In the genomic region with DNA sequence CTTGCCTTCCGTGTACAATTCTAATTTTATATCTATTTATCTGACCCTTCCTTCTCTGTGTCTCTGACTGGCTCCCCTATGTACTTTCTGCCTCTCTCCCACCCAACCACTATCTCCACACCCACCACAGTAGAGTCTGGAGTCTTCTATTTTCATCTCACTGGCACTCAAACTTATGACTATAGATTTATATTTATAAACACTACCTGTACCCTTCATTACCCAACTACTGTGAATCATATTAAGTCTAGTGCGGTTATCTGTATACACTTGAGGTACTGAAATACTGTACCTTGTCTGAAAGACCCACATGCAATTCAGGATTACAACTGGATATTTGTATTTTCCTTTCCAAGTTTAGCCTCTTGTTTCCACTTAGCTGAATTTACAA, we compare ENCODE assay signal across 24 cellular contexts. TPM values are rescaled to one million over a fixed set of nuclear protein-coding genes. Genes with fewer than 3 reads are reported as not detected.
DNase-seq lines count a peak whose midpoint lies in the region; ATAC-seq lines count a peak whose summit lies in the region.
"Had no signal": no experiment of that assay in that cellular context is flagged by ENCODE, and none has a peak within 500 bp of the region (broad histone marks: within the 10 kb centered on the region; RNA-seq: fewer than 3 reads in every experiment).

No MANE protein-coding gene starts in this region.

- peaks cover 1 to 12% of the 10 kb centered on the region in 2 donors for H3K36me3 Mint-ChIP-seq in CD4-positive, alpha-beta memory T cell
- H3K36me3 Mint-ChIP-seq in T-helper 17 cell (ENCODE audit: low read depth) (peaks cover 3% of the 10 kb centered on the region), naive B cell (peaks cover 12 to 16% of the 10 kb centered on the region in 2 donors)

- peak overlapping the region in 5 of 7 donors; percentile 6 to 41 (median 11) for H3K27ac Mint-ChIP-seq in CD4-positive, alpha-beta memory T cell
- H3K27ac Mint-ChIP-seq in T-helper 17 cell (peak overlapping the region; percentile 82), naive B cell (peak overlapping the region in 5 of 6 donors; percentile 80 to 87 (median 85))

- intact Hi-C loops in CD4-positive, alpha-beta memory T cell (cut with micrococcal nuclease), result no loop called here

- peaks cover 83% of the 10 kb centered on the region for H3K4me1 ChIP-seq in CD4-positive, alpha-beta memory T cell (ENCODE audit: insufficient read depth, low read length)
- H3K4me1 ChIP-seq: body of pancreas, foreskin keratinocyte had no signal

- H3K36me3 ChIP-seq in CD4-positive, alpha-beta memory T cell (ENCODE audit: insufficient read depth, low read length), result no peaks in the 10 kb centered on the region
- H3K36me3 ChIP-seq: adrenal gland, esophagus muscularis mucosa, heart left ventricle, upper lobe of left lung had no signal

- peaks cover 64 to 90% (median 80%) of the 10 kb centered on the region in 4 donors for H3K4me1 Mint-ChIP-seq in CD4-positive, alpha-beta memory T cell
- H3K4me1 Mint-ChIP-seq in T-helper 17 cell, result peaks cover 64% of the 10 kb centered on the region
- H3K4me1 Mint-ChIP-seq in naive B cell, result peaks cover 74 to 91% (median 82%) of the 10 kb centered on the region in 3 donors

- no peaks in the 10 kb centered on the region for H3K9me3 Mint-ChIP-seq in CD4-positive, alpha-beta memory T cell
- no peaks in the 10 kb centered on the region for H3K9me3 Mint-ChIP-seq in naive B cell
- H3K9me3 Mint-ChIP-seq: naive thymus-derived CD8-positive, alpha-beta T cell had no signal

- H3K4me3 Mint-ChIP-seq in CD4-positive, alpha-beta memory T cell, result peak overlapping the region in 6 of 8 donors; percentile 15 to 48 (median 30)
- H3K4me3 Mint-ChIP-seq in T-helper 17 cell (peak overlapping the region; percentile 4), naive B cell (peak overlapping the region in 6 of 8 donors; percentile 0 to 60 (median 10))

- CTCF ChIA-PET in CD4-positive, alpha-beta memory T cell (lab: Charles Lee; ENCODE audit: partially characterized antibody), result interaction anchor here (1.0 kb wide), 1 partner anchor 34 kb away, joined by 3 read pairs; no protein-coding TSS in a partner anchor

- no peak overlapping the region for H3K27ac ChIP-seq in CD4-positive, alpha-beta memory T cell (ENCODE audit: low read depth, low read length)
- H3K27ac ChIP-seq: adrenal gland, body of pancreas, esophagus muscularis mucosa, foreskin keratinocyte, heart left ventricle, upper lobe of left lung had no signal

- no peaks in the 10 kb centered on the region for H3K27me3 ChIP-seq in CD4-positive, alpha-beta memory T cell (ENCODE audit: insufficient read depth, low read length)
- H3K27me3 ChIP-seq: adrenal gland, body of pancreas, esophagus muscularis mucosa, foreskin keratinocyte, heart left ventricle, upper lobe of left lung had no signal

- POLR2A ChIA-PET in CD4-positive, alpha-beta memory T cell (lab: Charles Lee; ENCODE audit: partially characterized antibody), result interaction anchor here (1.1 kb wide), 1 partner anchor 9 kb away, joined by 4 read pairs; no protein-coding TSS in a partner anchor

- no peaks in the 10 kb centered on the region for H3K9me3 ChIP-seq in CD4-positive, alpha-beta memory T cell (ENCODE audit: control insufficient read depth in 1 of 2, low read length in 2 of 2)
- no peaks in the 10 kb centered on the region for H3K9me3 ChIP-seq in T-helper 17 cell (ENCODE audit: control insufficient read depth, low read length, poor library complexity, severe bottlenecking)
- H3K9me3 ChIP-seq: adrenal gland, body of pancreas, esophagus muscularis mucosa, heart left ventricle, upper lobe of left lung had no signal

- DNase-seq in CD4-positive, alpha-beta memory T cell, result no peak
- DNase-seq in T-helper 17 cell (no peak), naive B cell (no peak), cortex of kidney (lab: John Stamatoyannopoulos, UW) (no peak), NCI-H748 (lab: John Stamatoyannopoulos, UW; ENCODE audit: unreplicated experiment) (no peak)
- no peak for DNase-seq in stimulated activated CD4-positive, alpha-beta T cell treated with anti-CD3 and anti-CD28 coated beads, Interleukin-2, amount 100 ng/mL, for 48 hours
- DNase-seq: activated naive CD4-positive, alpha-beta T cell treated with Interleukin-2 at 50 U/mL for 16 hours; adrenal gland; body of pancreas; C1 segment of cervical spinal cord; Calu3; DMS79 treated with DMSO at 0.1 percent for 48 hours; foreskin keratinocyte; GDM1; HCEC 1CT; heart left ventricle; kidney; naive thymus-derived CD8-positive, alpha-beta T cell; NCI-H1048; NCI-H774; stimulated activated CD4-positive, alpha-beta T cell treated with anti-CD3 and anti-CD28 coated beads, Interleukin-4, amount 100 ng/mL, for 24 hours; upper lobe of left lung had no signal

- no peaks in the 10 kb centered on the region for H3K27me3 Mint-ChIP-seq in CD4-positive, alpha-beta memory T cell
- H3K27me3 Mint-ChIP-seq in T-helper 17 cell (no peaks in the 10 kb centered on the region), naive B cell (no peaks in the 10 kb centered on the region)
- H3K27me3 Mint-ChIP-seq: naive thymus-derived CD8-positive, alpha-beta T cell had no signal

- ATAC-seq in GM18502 (IDR thresholded peaks at IDR 0.05; ENCODE audit: poor library complexity, unreplicated experiment) (peak; percentile 25), T-helper 17 cell (no peak), naive B cell (ENCODE audit: low read depth in 2 of 2) (no peak)
- ATAC-seq: body of pancreas; foreskin keratinocyte; heart left ventricle; naive thymus-derived CD8-positive, alpha-beta T cell had no signal

- H3K4me3 ChIP-seq in CD4-positive, alpha-beta memory T cell (ENCODE audit: low read length in 2 of 2), result no peak overlapping the region
- H3K4me3 ChIP-seq: adrenal gland, body of pancreas, esophagus muscularis mucosa, heart left ventricle, upper lobe of left lung had no signal

RNA-seq across cellular contexts. Expression of a gene that starts 36.1 kb away (rescaled TPM):
- total RNA-seq in CD4-positive, alpha-beta memory T cell, result 10 to 100 TPM; 84.2 to 86.0 TPM
- polyA plus RNA-seq in CD4-positive, alpha-beta memory T cell, result 10 to 100 TPM; 57.3 to 61.0 TPM
- total RNA-seq in T-helper 17 cell, result 100 to 1,000 TPM; 123 to 158 TPM
- 100 to 1,000 TPM in 3 of 6 donors, 10 to 100 TPM in 3; 92.2 to 113 (median 103) TPM for polyA plus RNA-seq in naive B cell (ENCODE audit: low read depth in 6 of 6)

Comparison
In these comparisons a context has a peak if more than half of its experiments do, and no peak if none do; other contexts are left out.
1. H3K27ac Mint-ChIP-seq: peak in every context shown above with its lines; median percentile 85 in naive B cell; 82 in T-helper 17 cell; 11 in CD4-positive, alpha-beta memory T cell.